In the genomic region with DNA sequence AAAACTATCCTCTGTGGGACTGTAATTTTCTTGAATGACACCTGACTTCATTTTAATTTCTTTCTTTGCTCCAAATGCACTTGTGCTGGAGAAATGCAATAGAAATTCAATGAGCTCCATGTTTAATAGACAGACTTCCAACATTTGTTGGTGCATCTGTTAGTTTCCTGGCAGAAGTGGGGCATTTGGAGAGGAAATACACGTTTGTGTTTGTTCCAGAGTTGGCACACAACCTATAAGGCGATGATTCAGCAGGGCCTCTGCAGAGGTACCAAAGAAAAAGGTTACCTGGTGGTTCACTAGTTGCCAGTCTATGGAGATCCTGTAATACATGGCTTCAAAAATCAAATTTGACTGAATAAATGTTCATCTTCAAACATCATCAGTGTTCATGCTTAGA, we compare ENCODE assay signal across 18 cellular contexts.
"Had no signal": no experiment of that assay in that cellular context is flagged by ENCODE, and none has a peak within 500 bp of the region (broad histone marks: within the 10 kb centered on the region; RNA-seq: fewer than 3 reads in every experiment).

No MANE protein-coding gene starts in this region.

- H3K4me3 ChIP-seq: breast epithelium, left lung, mucosa of descending colon, thyroid gland, uterus had no signal

- DNase-seq: activated CD4-positive, alpha-beta T cell treated with anti-CD3 and anti-CD28 coated beads, Interleukin-2, amount 50 U/mL, for 1 hour; activated naive CD4-positive, alpha-beta T cell; aorta; dermis blood vessel endothelial cell; effector memory CD8-positive, alpha-beta T cell; foreskin keratinocyte; glutamatergic neuron; kidney; left lung; mammary epithelial cell; mucosa of descending colon; naive thymus-derived CD4-positive, alpha-beta T cell; posterior cingulate gyrus; thyroid gland; uterus had no signal

- H3K4me1 ChIP-seq: breast epithelium, foreskin keratinocyte, left lung, thyroid gland, uterus had no signal

- ATAC-seq: activated CD4-positive, CD25-positive, alpha-beta regulatory T cell treated with anti-CD3 and anti-CD28 coated beads, Interleukin-2, amount 50 U/mL, for 24 hours; effector memory CD8-positive, alpha-beta T cell; foreskin keratinocyte; left lung; mucosa of descending colon; naive thymus-derived CD4-positive, alpha-beta T cell; stimulated activated memory B cell treated with anti-CD40 and anti-IgM and Interleukin-4, amounts not matched to agents 10 μg/mL and 1 μg/mL and 100 μg/mL, for 72 hours had no signal

- H3K9me3 ChIP-seq: breast epithelium, left lung, mucosa of descending colon, thyroid gland, uterus had no signal

- H3K27me3 ChIP-seq: breast epithelium, left lung, thyroid gland, uterus had no signal

- H3K27ac ChIP-seq: breast epithelium, foreskin keratinocyte, left lung, thyroid gland, uterus had no signal

- H3K36me3 ChIP-seq: breast epithelium, left lung, thyroid gland, uterus had no signal
